2 cellular contexts compared by ENCODE assay signal in genomic region chr6:143058987-143059386, GRCh38.
A peak's percentile ranks its signal among the peaks of the same experiment; 100 is the strongest.
TF ChIP-seq lines count a peak whose summit lies in the region.

No MANE protein-coding gene starts in this region.

TF ChIP-seq in HCT116, 20 proteins besides CTCF, POLR2A, EP300 and RAD21:
- TF ChIP-seq ZBTB33 (IDR thresholded peaks at IDR 0.05; ENCODE audit: extremely low read depth, insufficient replicate concordance, low read length), result no peak

TF ChIP-seq in HepG2, 621 proteins besides CTCF, POLR2A, EP300 and RAD21 (continued from another document):
- TF ChIP-seq ZNF501 (CRISPR knock-in tag; IDR thresholded peaks at IDR 0.05), result 0 out of 2 replicates have a peak, but pooled peaks have one; percentile 58
- 0 out of 2 replicates have a peak, but pooled peaks have one; percentile 41 for TF ChIP-seq ZBTB33 (CRISPR knock-in tag; IDR thresholded peaks at IDR 0.05)
- no peak for TF ChIP-seq SOX6 (IDR thresholded peaks at IDR 0.05)
- 0 out of 2 replicates have a peak, but pooled peaks have one; percentile 10 for TF ChIP-seq SOX6 (CRISPR knock-in tag; IDR thresholded peaks at IDR 0.05)
- TF ChIP-seq ZMYM4 (CRISPR knock-in tag; IDR thresholded peaks at IDR 0.05), result peak; percentile 77
- TF ChIP-seq HOMEZ (CRISPR knock-in tag; IDR thresholded peaks at IDR 0.05; ENCODE audit: low read depth), result peak; percentile 59; the same call in 1 of the 2 replicates
- no peak for TF ChIP-seq RARA (CRISPR knock-in tag; IDR thresholded peaks at IDR 0.05)
- TF ChIP-seq MAFF (IDR thresholded peaks at IDR 0.05; ENCODE audit: low read depth, low read length), result peak; percentile 98
- no peak for TF ChIP-seq SMAD1 (CRISPR knock-in tag; IDR thresholded peaks at IDR 0.05; ENCODE audit: borderline replicate concordance, low read depth)
- peak; percentile 65 for TF ChIP-seq NFYB (CRISPR knock-in tag; IDR thresholded peaks at IDR 0.05)
- TF ChIP-seq HMGXB3 (CRISPR knock-in tag; IDR thresholded peaks at IDR 0.05; ENCODE audit: borderline replicate concordance), result peak; percentile 96
- TF ChIP-seq ZFP36L1 (CRISPR knock-in tag; IDR thresholded peaks at IDR 0.05), result 0 out of 2 replicates have a peak, but pooled peaks have one; percentile 53
- no peak for TF ChIP-seq CENPBD1 (CRISPR knock-in tag; IDR thresholded peaks at IDR 0.05; ENCODE audit: borderline replicate concordance, low read depth)
- TF ChIP-seq TEAD3 (CRISPR knock-in tag; optimal IDR thresholded peaks at IDR 0.05; ENCODE audit: borderline replicate concordance), result peak; percentile 14
- TF ChIP-seq SIN3A (IDR thresholded peaks at IDR 0.05; ENCODE audit: borderline replicate concordance, low read depth, low read length), result 0 out of 2 replicates have a peak, but pooled peaks have one; percentile 8
- TF ChIP-seq AKAP8 (CRISPR knock-in tag; IDR thresholded peaks at IDR 0.05), result no peak
- TF ChIP-seq FOXC1 (CRISPR knock-in tag; IDR thresholded peaks at IDR 0.05; ENCODE audit: borderline replicate concordance), result no peak
- no peak for TF ChIP-seq ATAD3A (CRISPR knock-in tag; IDR thresholded peaks at IDR 0.05)
- TF ChIP-seq NCOA5 (CRISPR knock-in tag; IDR thresholded peaks at IDR 0.05), result no peak
- TF ChIP-seq MLLT10 (CRISPR knock-in tag; IDR thresholded peaks at IDR 0.05), result no peak
- no peak for TF ChIP-seq TP53 (CRISPR knock-in tag; conservative IDR thresholded peaks at IDR 0.05)
- TF ChIP-seq ZBTB38 (CRISPR knock-in tag; IDR thresholded peaks at IDR 0.05), result peak; percentile 53; the same call in 1 of the 2 replicates
